ENCODE assay signal across 9 cellular contexts in genomic region chr15:56805466-56806146, GRCh38.
A peak's percentile ranks its signal among the peaks of the same experiment; 100 is the strongest.
DNase-seq lines count a peak whose midpoint lies in the region; ATAC-seq and TF ChIP-seq lines count a peak whose summit lies in the region.
"Had no signal": no experiment of that assay in that cellular context is flagged by ENCODE, and none has a peak within 500 bp of the region (broad histone marks: within the 10 kb centered on the region; RNA-seq: fewer than 3 reads in every experiment).

No MANE protein-coding gene starts in this region.

- POLR2A ChIA-PET in naive thymus-derived CD4-positive, alpha-beta T cell (lab: Charles Lee) = no interaction called here

- no peak overlapping the region for H3K14ac ChIP-seq in neuronal stem cell (ENCODE audit: low read length)

- H3K79me1 ChIP-seq in neuronal stem cell (ENCODE audit: low read depth, low read length) = no peaks in the 10 kb centered on the region

- no peak overlapping the region for H4K8ac ChIP-seq in neuronal stem cell (ENCODE audit: low read depth, low read length)

- H3K36me3 ChIP-seq in neuronal stem cell (replicated peaks in 1 of 2; ENCODE audit: control insufficient read depth in 2 of 2, insufficient read depth in 2 of 2, low read length in 2 of 2) = no peaks in the 10 kb centered on the region
- no peaks in the 10 kb centered on the region for H3K36me3 ChIP-seq in naive thymus-derived CD4-positive, alpha-beta T cell (ENCODE audit: control insufficient read depth in 2 of 3, insufficient read depth in 3 of 3, low read length in 3 of 3)

- peaks cover 0 to 4% (median 3%) of the 10 kb centered on the region in 5 donors for H3K27me3 Mint-ChIP-seq in naive thymus-derived CD4-positive, alpha-beta T cell

- peak overlapping the region in 1 of 10 donors; percentile 11 for H3K4me3 Mint-ChIP-seq in naive thymus-derived CD4-positive, alpha-beta T cell

- CTCF ChIA-PET in naive thymus-derived CD4-positive, alpha-beta T cell (lab: Charles Lee) = no interaction called here

- H3K23ac ChIP-seq in neuronal stem cell (ENCODE audit: low read depth, low read length, poor library complexity) = no peak overlapping the region

- no peak overlapping the region for H2BK15ac ChIP-seq in neuronal stem cell (ENCODE audit: low read length)

- no peak for TF ChIP-seq CTCF in choroid plexus epithelial cell (conservative IDR thresholded peaks at IDR 0.05; ENCODE audit: low read depth, low read length)

- H3K4me1 Mint-ChIP-seq in naive thymus-derived CD4-positive, alpha-beta T cell = peaks cover 0 to 4% (median 0%) of the 10 kb centered on the region in 7 donors

- intact Hi-C loops in naive thymus-derived CD4-positive, alpha-beta T cell (cut with micrococcal nuclease) = no loop called here

- H3K4me3 ChIP-seq in choroid plexus epithelial cell (ENCODE audit: low read depth, low read length) (peak overlapping the region; percentile 43), neuronal stem cell (ENCODE audit: low read length in 2 of 2) (no peak overlapping the region)
- no peak overlapping the region for H3K4me3 ChIP-seq in naive thymus-derived CD4-positive, alpha-beta T cell (ENCODE audit: low read length)

- H3K4me2 ChIP-seq in neuronal stem cell (ENCODE audit: insufficient read depth, low read length, poor library complexity, severe bottlenecking) = no peak overlapping the region

- H3K36me3 Mint-ChIP-seq in naive thymus-derived CD4-positive, alpha-beta T cell = peaks cover 8 to 15% (median 10%) of the 10 kb centered on the region in 5 donors

- H2AK5ac ChIP-seq in neuronal stem cell (ENCODE audit: low read depth, low read length) = no peak overlapping the region

- no peak overlapping the region for H3K27ac ChIP-seq in neuronal stem cell (replicated peaks; ENCODE audit: low read length)
- no peak overlapping the region for H3K27ac ChIP-seq in naive thymus-derived CD4-positive, alpha-beta T cell (ENCODE audit: low read depth, low read length)
- H3K27ac ChIP-seq: 22Rv1 had no signal

- H3K9ac ChIP-seq in neuronal stem cell (ENCODE audit: low read depth, low read length, poor library complexity) = no peak overlapping the region

- peaks cover 4 to 5% of the 10 kb centered on the region in 2 donors for H3K9me3 ChIP-seq in neuronal stem cell (replicated peaks in 1 of 2; ENCODE audit: control insufficient read depth in 2 of 2, insufficient read depth in 1 of 2, low read depth in 1 of 2, low read length in 2 of 2)
- H3K9me3 ChIP-seq in naive thymus-derived CD4-positive, alpha-beta T cell (ENCODE audit: control insufficient read depth in 2 of 3, low read length in 3 of 3) = no peaks in the 10 kb centered on the region

- H3K4me1 ChIP-seq in neuronal stem cell (ENCODE audit: control insufficient read depth in 2 of 2, insufficient read depth in 1 of 2, low read depth in 1 of 2, low read length in 2 of 2) = no peaks in the 10 kb centered on the region
- H3K4me1 ChIP-seq in naive thymus-derived CD4-positive, alpha-beta T cell (ENCODE audit: control insufficient read depth in 2 of 2, insufficient read depth in 2 of 2, low read length in 2 of 2) = no peaks in the 10 kb centered on the region

- H3K27me3 ChIP-seq in neuronal stem cell (ENCODE audit: control insufficient read depth in 3 of 3, insufficient read depth in 3 of 3, low read depth in 1 of 3, low read length in 3 of 3) = no peaks in the 10 kb centered on the region
- no peaks in the 10 kb centered on the region for H3K27me3 ChIP-seq in naive thymus-derived CD4-positive, alpha-beta T cell (ENCODE audit: control insufficient read depth in 2 of 2, insufficient read depth in 2 of 2, low read length in 2 of 2)

- H2BK5ac ChIP-seq in neuronal stem cell (ENCODE audit: low read length) = no peak overlapping the region

- no peak for ATAC-seq in naive thymus-derived CD4-positive, alpha-beta T cell

- peaks cover 0 to 27% (median 16%) of the 10 kb centered on the region in 11 donors for H3K9me3 Mint-ChIP-seq in naive thymus-derived CD4-positive, alpha-beta T cell

- H2AFZ ChIP-seq in neuronal stem cell (ENCODE audit: low read length) = peak overlapping the region; percentile 41

- no peak overlapping the region for H2BK12ac ChIP-seq in neuronal stem cell (ENCODE audit: low read length)

- DNase-seq in DMS 273 (lab: John Stamatoyannopoulos, UW; ENCODE audit: unreplicated experiment) = peak; percentile 6
- DNase-seq in DMS 273 treated with DMSO at 0.1 percent for 48 hours (lab: John Stamatoyannopoulos, UW) = no peak
- DNase-seq in MV-4-11 (lab: John Stamatoyannopoulos, UW) = peak; percentile 22
- peak; percentile 89 for DNase-seq in choroid plexus epithelial cell (ENCODE audit: low read depth)
- no peak for DNase-seq in neuronal stem cell (ENCODE audit: low spot score)
- no peak for DNase-seq in NCI-H1694 treated with DMSO at 0.1 percent for 48 hours (lab: John Stamatoyannopoulos, UW)
- DNase-seq in DMS79 (lab: John Stamatoyannopoulos, UW) = no peak
- no peak for DNase-seq in naive thymus-derived CD4-positive, alpha-beta T cell

- H3K27ac Mint-ChIP-seq in naive thymus-derived CD4-positive, alpha-beta T cell = no peak overlapping the region

- H3K18ac ChIP-seq in neuronal stem cell (ENCODE audit: low read length) = no peak overlapping the region

- no peak overlapping the region for H3K4ac ChIP-seq in neuronal stem cell (ENCODE audit: low read length)

- no peak overlapping the region for H2BK120ac ChIP-seq in neuronal stem cell (ENCODE audit: low read depth, low read length)

- WGBS in neuronal stem cell (ENCODE audit: extremely low coverage in 2 of 2, insufficient read length in 2 of 2, insufficient replicate concordance in 1 of 2), 2 donors = no CpG with 5 or more reads among the region's 9 CpGs

- no peak overlapping the region for H4K91ac ChIP-seq in neuronal stem cell (ENCODE audit: low read depth, low read length, poor library complexity)

Comparison
In these comparisons a context has a peak if more than half of its experiments do, and no peak if none do; other contexts are left out.
1. DNase-seq: peak in DMS 273 (single experiment), MV-4-11 (single experiment) and choroid plexus epithelial cell (single experiment); none in DMS 273 treated with DMSO at 0.1 percent for 48 hours (single experiment), neuronal stem cell (single experiment), NCI-H1694 treated with DMSO at 0.1 percent for 48 hours (single experiment), DMS79 (single experiment) and naive thymus-derived CD4-positive, alpha-beta T cell (0 of 9).